23 cellular contexts compared by ENCODE assay signal in genomic region chr22:48171294-48171693, GRCh38.
A peak's percentile ranks its signal among the peaks of the same experiment; 100 is the strongest.
DNase-seq lines count a peak whose midpoint lies in the region; ATAC-seq, FAIRE-seq and TF ChIP-seq lines count a peak whose summit lies in the region.
"Had no signal": no experiment of that assay in that cellular context is flagged by ENCODE, and none has a peak within 500 bp of the region (broad histone marks: within the 10 kb centered on the region; RNA-seq: fewer than 3 reads in every experiment).

No MANE protein-coding gene starts in this region.

- TF ChIP-seq EP300 in HepG2 (IDR thresholded peaks at IDR 0.05; ENCODE audit: low read depth in 2 of 2, low read length in 2 of 2) (no peak), HepG2 (CRISPR knock-in tag; IDR thresholded peaks at IDR 0.05; ENCODE audit: borderline replicate concordance) (no peak)

- no peaks in the 10 kb centered on the region for H3K4me1 ChIP-seq in HepG2 (ENCODE audit: insufficient read depth, low read length)
- H3K4me1 ChIP-seq in right lobe of liver = no peaks in the 10 kb centered on the region

- intact Hi-C loops in HepG2 (cut with micrococcal nuclease; ENCODE audit: unreplicated experiment) (no loop called here), right lobe of liver (cut with DNase I) (no loop called here)

- H3K79me2 ChIP-seq in HepG2 (ENCODE audit: insufficient read depth, low read length) = no peaks in the 10 kb centered on the region

- in situ Hi-C loops in HepG2 (cut with HindIII; ENCODE audit: extremely low pct_ligation_motif_present, low pct_unique_long_range_greater_than_20kb) = no loop called here

- H4K20me1 ChIP-seq in HepG2 (ENCODE audit: insufficient read depth, low read length) = no peaks in the 10 kb centered on the region

- ATAC-seq in HepG2 (no peak), right lobe of liver (no peak), GM21367 (IDR thresholded peaks at IDR 0.05; ENCODE audit: unreplicated experiment) (no peak), HG03280 (IDR thresholded peaks at IDR 0.05; ENCODE audit: unreplicated experiment) (no peak)

- CTCF ChIA-PET in HepG2 (lab: Yijun Ruan, JAX; ENCODE audit: low intra/inter-chr PET ratio, low total read pairs) = no interaction called here

- no peak for FAIRE-seq in HepG2 (lab: Jason Lieb, UNC)
- FAIRE-seq: GM12891, GM18507 had no signal

- DNase-seq in HepG2 (ENCODE audit: low spot score) (no peak), right lobe of liver (no peak), NCI-H2171 treated with DMSO at 0.1 percent for 48 hours (lab: John Stamatoyannopoulos, UW) (peak; percentile 29), left kidney (ENCODE audit: low read depth, low spot score) (peak; percentile 80), GM19240 (ENCODE audit: insufficient read length, low spot score) (no peak), NCI-H2081 treated with DMSO at 0.1 percent for 48 hours (lab: John Stamatoyannopoulos, UW) (no peak)
- DNase-seq: 8988T; CD4-positive, alpha-beta T cell; DMS53; GM23248; NCI-H1048; NCI-H1436 treated with DMSO at 0.1 percent for 48 hours; NCI-H2227 treated with DMSO at 0.1 percent for 48 hours; NCI-H510A treated with DMSO at 0.1 percent for 48 hours; NCI-H774; OCI-M1; SHP77 had no signal

- peaks cover 0 to 9% of the 10 kb centered on the region in 2 experiments; a peak in 2 of 5 replicates for H3K27me3 ChIP-seq in HepG2 (ENCODE audit: control insufficient read depth in 1 of 2, insufficient read depth in 2 of 2, low read length in 2 of 2)
- H3K27me3 ChIP-seq in right lobe of liver = no peaks in the 10 kb centered on the region

- H3K4me3 ChIP-seq in HepG2 (replicated peaks in 1 of 3; ENCODE audit: insufficient read depth in 1 of 3, low read depth in 2 of 3, low read length in 3 of 3) = no peak overlapping the region
- no peak overlapping the region for H3K4me3 ChIP-seq in right lobe of liver
- H3K4me3 ChIP-seq: GM23248, SK-N-MC had no signal

- TF ChIP-seq CTCF in HepG2 (CRISPR knock-in tag; IDR thresholded peaks at IDR 0.05) (no peak), right lobe of liver (IDR thresholded peaks at IDR 0.05) (no peak)

- TF ChIP-seq RAD21 in HepG2 (CRISPR knock-in tag; IDR thresholded peaks at IDR 0.05) = no peak

- no peak overlapping the region for H3K9ac ChIP-seq in HepG2 (ENCODE audit: insufficient read depth, low read depth, low read length)
- H3K9ac ChIP-seq: GM23248, KMS-11 had no signal

- no peaks in the 10 kb centered on the region for H3K36me3 ChIP-seq in HepG2 (replicated peaks in 1 of 2; ENCODE audit: control insufficient read depth in 1 of 2, insufficient read depth in 2 of 2, low read length in 2 of 2)
- H3K36me3 ChIP-seq in right lobe of liver = no peaks in the 10 kb centered on the region

- TF ChIP-seq POLR2A in HepG2 (IDR thresholded peaks at IDR 0.05; ENCODE audit: insufficient read depth in 1 of 2, low read depth in 2 of 2, low read length in 2 of 2) (no peak), right lobe of liver (IDR thresholded peaks at IDR 0.05) (no peak)

- no peak overlapping the region for H3K4me2 ChIP-seq in HepG2 (ENCODE audit: low read depth, low read length)
- H3K4me2 ChIP-seq: KMS-11 had no signal

- POLR2A ChIA-PET in HepG2 (lab: Yijun Ruan, JAX) = no interaction called here

- no peak overlapping the region for H2AFZ ChIP-seq in HepG2 (ENCODE audit: low read length)
- H2AFZ ChIP-seq: GM23248 had no signal

- WGBS in HepG2 (ENCODE audit: low lambda C conversion rate) = no CpG with 5 or more reads among the region's 6 CpGs
- WGBS in right lobe of liver (ENCODE audit: insufficient coverage, low coverage, low lambda C conversion rate, missing lambda C conversion rate) = 29% methylated on average over 2 of the region's 6 CpGs

- no TSS peak for BruUV-seq in HepG2 (replicated peaks; lab: Mats Ljungman, UMichigan)

- H3K9me3 ChIP-seq in HepG2 (ENCODE audit: low read length) (no peaks in the 10 kb centered on the region), right lobe of liver (no peaks in the 10 kb centered on the region)

- H3K27ac ChIP-seq in HepG2 (ENCODE audit: extremely low read length, insufficient read depth, low read length) (no peak overlapping the region), right lobe of liver (no peak overlapping the region)
- H3K27ac ChIP-seq: GM23248, KMS-11, SK-N-MC had no signal

TF ChIP-seq in HepG2, 621 proteins besides CTCF, POLR2A, EP300 and RAD21:
- TF ChIP-seq ZNF790 (CRISPR knock-in tag; IDR thresholded peaks at IDR 0.05; ENCODE audit: borderline replicate concordance) = no peak
- no peak for TF ChIP-seq ZKSCAN8 (CRISPR knock-in tag; IDR thresholded peaks at IDR 0.05; ENCODE audit: borderline replicate concordance)
- TF ChIP-seq REST (IDR thresholded peaks at IDR 0.05; ENCODE audit: borderline replicate concordance in 1 of 2, low read depth in 1 of 2, low read length in 2 of 2) = peak; percentile 19 to 69

Comparison
In these comparisons a context has a peak if more than half of its experiments do, and no peak if none do; other contexts are left out.
1. DNase-seq: peak in NCI-H2171 treated with DMSO at 0.1 percent for 48 hours (single experiment) and left kidney (single experiment); none in HepG2 (single experiment), right lobe of liver (0 of 3), GM19240 (single experiment) and NCI-H2081 treated with DMSO at 0.1 percent for 48 hours (single experiment).